Comparison of ENCODE assay signal across 11 cellular contexts in genomic region chr16:30738984-30739951, GRCh38. TPM values are rescaled to one million over a fixed set of nuclear protein-coding genes. Genes with fewer than 3 reads are reported as not detected.
DNase-seq lines count a peak whose midpoint lies in the region; ATAC-seq and TF ChIP-seq lines count a peak whose summit lies in the region.
"Had no signal": no experiment of that assay in that cellular context is flagged by ENCODE, and none has a peak within 500 bp of the region (broad histone marks: within the 10 kb centered on the region; RNA-seq: fewer than 3 reads in every experiment).

No MANE protein-coding gene starts in this region.

- TF ChIP-seq POLR2A in breast epithelium (IDR thresholded peaks at IDR 0.05) = no peak

- H3K27ac ChIP-seq in breast epithelium = peak overlapping the region; percentile 93 to 99
- H3K27ac ChIP-seq in parathyroid adenoma = peak overlapping the region; percentile 72

- H2AFZ ChIP-seq in parathyroid adenoma = no peak overlapping the region

- H3K4me3 Mint-ChIP-seq in Calu3 (ENCODE audit: low read depth, unreplicated experiment) = no peak overlapping the region
- H3K4me3 Mint-ChIP-seq: T-cell had no signal

- peaks cover 4% of the 10 kb centered on the region for H3K79me2 ChIP-seq in parathyroid adenoma

- intact Hi-C loops in Calu3 (cut with micrococcal nuclease; ENCODE audit: unreplicated experiment) = no loop called here
- intact Hi-C loops in breast epithelium (cut with DNase I; ENCODE audit: low total_unique reads) = no loop called here

- no peaks in the 10 kb centered on the region for H3K27me3 Mint-ChIP-seq in Calu3 (ENCODE audit: unreplicated experiment)
- H3K27me3 Mint-ChIP-seq: T-cell had no signal

- peak overlapping the region; percentile 39 for H3K27ac Mint-ChIP-seq in Calu3 (ENCODE audit: unreplicated experiment)

- H3K9me3 ChIP-seq in breast epithelium = no peaks in the 10 kb centered on the region
- no peaks in the 10 kb centered on the region for H3K9me3 ChIP-seq in parathyroid adenoma (ENCODE audit: control insufficient read depth, low read length)

- H3K4me3 ChIP-seq in breast epithelium = no peak overlapping the region
- H3K4me3 ChIP-seq in parathyroid adenoma (ENCODE audit: low read depth, low read length) = no peak overlapping the region

- peaks cover 7 to 20% of the 10 kb centered on the region in 2 donors for H3K4me1 ChIP-seq in breast epithelium
- H3K4me1 ChIP-seq in parathyroid adenoma = peaks cover 19% of the 10 kb centered on the region

- BruUV-seq in Calu3 (replicated peaks; lab: Mats Ljungman, UMichigan) = no TSS peak

- H3K27me3 ChIP-seq in breast epithelium (no peaks in the 10 kb centered on the region), parathyroid adenoma (ENCODE audit: control insufficient read depth, insufficient read depth, low read length) (no peaks in the 10 kb centered on the region)

- DNase-seq in Calu3 = no peak
- DNase-seq in breast epithelium (ENCODE audit: low spot score in 2 of 2) = no peak
- DNase-seq: activated CD4-positive, alpha-beta T cell treated with anti-CD3 and anti-CD28 coated beads, Interleukin-2, amount 50 U/mL, for 4 hours; activated effector memory CD4-positive, alpha-beta T cell treated with anti-CD3 and anti-CD28 coated beads, Interleukin-2, amount 50 U/mL, for 16 hours; caudate nucleus; NCI-H2081 treated with DMSO at 0.1 percent for 48 hours; T-cell had no signal

- CTCF ChIA-PET in Calu3 (lab: Charles Lee) = no interaction called here

- H3K36me3 ChIP-seq in breast epithelium (peaks cover 15% of the 10 kb centered on the region), parathyroid adenoma (ENCODE audit: control insufficient read depth, insufficient read depth, low read length) (no peaks in the 10 kb centered on the region)

- H3K4me2 ChIP-seq in parathyroid adenoma (ENCODE audit: low read length) = no peak overlapping the region

- H3K36me3 Mint-ChIP-seq in Calu3 (ENCODE audit: insufficient read depth, unreplicated experiment) = peaks cover 97% of the 10 kb centered on the region

- peaks cover 34% of the 10 kb centered on the region for H3K4me1 Mint-ChIP-seq in Calu3 (ENCODE audit: low read depth, unreplicated experiment)

- no peak overlapping the region for H3K9ac ChIP-seq in parathyroid adenoma

- TF ChIP-seq CTCF in Calu3 (IDR thresholded peaks at IDR 0.05; ENCODE audit: unreplicated experiment) (no peak), breast epithelium (IDR thresholded peaks at IDR 0.05) (no peak), parathyroid adenoma (IDR thresholded peaks at IDR 0.05) (no peak)

- ATAC-seq in HG02973 (IDR thresholded peaks at IDR 0.05; ENCODE audit: unreplicated experiment) = no peak
- ATAC-seq in GM18858 (IDR thresholded peaks at IDR 0.05; ENCODE audit: unreplicated experiment) = no peak
- ATAC-seq in GM21423 (IDR thresholded peaks at IDR 0.05; ENCODE audit: unreplicated experiment) = no peak
- ATAC-seq: T-cell had no signal

- no peaks in the 10 kb centered on the region for H3K9me3 Mint-ChIP-seq in Calu3 (ENCODE audit: low read depth, unreplicated experiment)
- H3K9me3 Mint-ChIP-seq: T-cell had no signal

RNA-seq across cellular contexts. Expression of gene PHKG2, which starts 9.0 kb away (rescaled TPM):
- total RNA-seq in Calu3 (2022) (66.7 and 72.8 TPM in 2 replicates), breast epithelium (10 to 100 TPM; 28.5 to 38.8 (median 35.7) TPM)

RNA-seq across cellular contexts. Expression of gene CFAP119, which starts 22.6 kb away (rescaled TPM):
- total RNA-seq in Calu3 (2022) = 13.7 and 13.8 TPM in 2 replicates
- 10 to 100 TPM in 2 of 3 donors, 1 to 10 TPM in 1; 1.4 to 17.1 (median 13.4) TPM for total RNA-seq in breast epithelium

RNA-seq across cellular contexts. Expression of gene RNF40, which starts 22.9 kb away (rescaled TPM):
- 130 and 136 TPM in 2 replicates for total RNA-seq in Calu3 (2022)
- 10 to 100 TPM; 77.0 to 84.7 (median 77.3) TPM for total RNA-seq in breast epithelium

RNA-seq across cellular contexts. Expression of gene SRCAP, which starts 40.3 kb away (rescaled TPM):
- total RNA-seq in Calu3 (2022) = 84.6 and 90.8 TPM in 2 replicates
- total RNA-seq in breast epithelium = 10 to 100 TPM; 19.0 to 24.9 (median 20.8) TPM

RNA-seq across cellular contexts. Expression of gene ZNF629, which starts 47.7 kb away (rescaled TPM):
- total RNA-seq in Calu3 (2022) (29.9 and 32.6 TPM in 2 replicates), breast epithelium (10 to 100 TPM in 2 of 3 donors, 1 to 10 TPM in 1; 9.4 to 16.2 (median 10.5) TPM)
